1 cellular context compared by ENCODE assay signal in genomic region chr7:100680589-100681271, GRCh38.
TF ChIP-seq lines count a peak whose summit lies in the region.

No MANE protein-coding gene starts in this region.

TF ChIP-seq in endothelial cell of umbilical vein, 7 proteins besides CTCF, POLR2A, EP300 and RAD21:
- TF ChIP-seq POLR2AphosphoS5 (IDR thresholded peaks at IDR 0.05; ENCODE audit: insufficient read depth, low read depth, low read length), result peak; percentile 26
- no peak for TF ChIP-seq GATA2 (IDR thresholded peaks at IDR 0.05; ENCODE audit: insufficient read depth, insufficient read length, low read depth, low read length)
TF ChIP-seq in endothelial cell of umbilical vein: peak in this region for 1.
